ENCODE assay signal across 17 cellular contexts in genomic region chr11:37072538-37072937, GRCh38.
DNase-seq lines count a peak whose midpoint lies in the region; ATAC-seq and TF ChIP-seq lines count a peak whose summit lies in the region.
"Had no signal": no experiment of that assay in that cellular context is flagged by ENCODE, and none has a peak within 500 bp of the region (broad histone marks: within the 10 kb centered on the region; RNA-seq: fewer than 3 reads in every experiment).

No MANE protein-coding gene starts in this region.

- H3K27ac ChIP-seq in caudate nucleus (ENCODE audit: low read depth, low read length) (no peak overlapping the region), prostate gland (no peak overlapping the region)
- H3K27ac ChIP-seq: GM23248 had no signal

- TF ChIP-seq CTCF in fibroblast of pulmonary artery (IDR thresholded peaks at IDR 0.05; ENCODE audit: low read length, missing control alignments) (no peak), prostate gland (IDR thresholded peaks at IDR 0.05) (no peak)

- no peaks in the 10 kb centered on the region for H3K9me3 ChIP-seq in prostate gland

- no peaks in the 10 kb centered on the region for H3K36me3 ChIP-seq in prostate gland

- no peaks in the 10 kb centered on the region for H3K27me3 ChIP-seq in prostate gland (replicated peaks; ENCODE audit: insufficient read depth)

- DNase-seq in ELR (ENCODE audit: low read depth) (peak; percentile 2), HS-5 (ENCODE audit: low read depth) (peak; percentile 2), fibroblast of pulmonary artery (ENCODE audit: low read depth) (peak; percentile 24), left lobe of liver (ENCODE audit: low spot score) (no peak), caudate nucleus (lab: John Stamatoyannopoulos, UW) (no peak), prostate gland (ENCODE audit: low spot score) (no peak)
- DNase-seq in activated CD4-positive, alpha-beta T cell treated with anti-CD3 and anti-CD28 coated beads, Interleukin-2, amount 50 U/mL, for 1 hour, result no peak
- DNase-seq: C1 segment of cervical spinal cord; Calu3; CD4-positive, alpha-beta memory T cell; COR-L47; DMS53; DMS79 treated with DMSO at 0.1 percent for 48 hours; GM23248; H7; HCEC 1CT had no signal

- no peaks in the 10 kb centered on the region for H3K4me1 ChIP-seq in prostate gland (replicated peaks)

- H3K4me3 ChIP-seq in fibroblast of pulmonary artery (replicated peaks; ENCODE audit: low read depth, low read length) (no peak overlapping the region), prostate gland (no peak overlapping the region)
- H3K4me3 ChIP-seq: GM23248 had no signal

- 31% methylated on average over 1 of the region's 1 CpG for WGBS in prostate gland

- peak; percentile 29 for ATAC-seq in left lobe of liver
- ATAC-seq in GM21717 (IDR thresholded peaks at IDR 0.05; ENCODE audit: unreplicated experiment), result no peak

- no peak for TF ChIP-seq POLR2A in prostate gland (IDR thresholded peaks at IDR 0.05)

- intact Hi-C loops in prostate gland (cut with DNase I), result no loop called here

Comparison
In these comparisons a context has a peak if more than half of its experiments do, and no peak if none do; other contexts are left out.
1. DNase-seq: peak in ELR (single experiment), HS-5 (single experiment) and fibroblast of pulmonary artery (single experiment); none in left lobe of liver (single experiment), caudate nucleus (0 of 61), activated CD4-positive, alpha-beta T cell treated with anti-CD3 and anti-CD28 coated beads, Interleukin-2, amount 50 U/mL, for 1 hour (single experiment) and prostate gland (single experiment).